In genomic region chr18:55783921-55784320, GRCh38 we compare ENCODE assay signal across 21 cellular contexts.
"Had no signal": no experiment of that assay in that cellular context is flagged by ENCODE, and none has a peak within 500 bp of the region (broad histone marks: within the 10 kb centered on the region; RNA-seq: fewer than 3 reads in every experiment).

No MANE protein-coding gene starts in this region.

- DNase-seq: activated CD4-positive, alpha-beta memory T cell treated with anti-CD3 and anti-CD28 coated beads for 36 hours; activated CD4-positive, alpha-beta T cell treated with anti-CD3 and anti-CD28 coated beads for 4 hours; activated CD4-positive, CD25-positive, alpha-beta regulatory T cell; activated effector memory CD4-positive, alpha-beta T cell treated with anti-CD3 and anti-CD28 coated beads, Interleukin-2, amount 50 U/mL, for 16 hours; activated naive CD4-positive, alpha-beta T cell treated with anti-CD3 and anti-CD28 coated beads, Interleukin-2, amount 10 ng/mL, durations not matched to agents 7 days and 5 days; amygdala; colonic mucosa; dorsolateral prefrontal cortex; effector memory CD8-positive, alpha-beta T cell; esophagus squamous epithelium; gastrocnemius medialis; hypothalamus; left ventricle myocardium inferior; midbrain; ovary; psoas muscle; stimulated activated CD4-positive, alpha-beta T cell treated with anti-CD3 and anti-CD28 coated beads, Interleukin-4, amount 100 ng/mL, for 24 hours; stimulated activated naive CD4-positive, alpha-beta T cell treated with Interleukin-2 at 50 U/mL for 16 hours had no signal

- H3K27me3 ChIP-seq: colonic mucosa, dorsolateral prefrontal cortex, gastrocnemius medialis, ovary, right atrium auricular region had no signal

- H3K4me1 ChIP-seq: colonic mucosa had no signal

- H3K36me3 ChIP-seq: colonic mucosa, esophagus squamous epithelium, gastrocnemius medialis, left ventricle myocardium inferior, neutrophil, ovary, right atrium auricular region had no signal

- H3K4me3 ChIP-seq: colonic mucosa, dorsolateral prefrontal cortex, esophagus squamous epithelium, gastrocnemius medialis, left ventricle myocardium inferior, ovary, psoas muscle, right atrium auricular region had no signal

- FAIRE-seq: bronchial epithelial cell had no signal

- H3K27ac ChIP-seq: colonic mucosa, dorsolateral prefrontal cortex, esophagus squamous epithelium, gastrocnemius medialis, left ventricle myocardium inferior, neutrophil, ovary, psoas muscle, right atrium auricular region had no signal

- H3K9me3 ChIP-seq: colonic mucosa, esophagus squamous epithelium, gastrocnemius medialis, neutrophil, ovary, psoas muscle, right atrium auricular region had no signal
